Comparison of ENCODE assay signal across 17 cellular contexts in genomic region chr4:108044951-108045686, GRCh38. TPM values are rescaled to one million over a fixed set of nuclear protein-coding genes. Genes with fewer than 3 reads are reported as not detected.
A peak's percentile ranks its signal among the peaks of the same experiment; 100 is the strongest.
DNase-seq lines count a peak whose midpoint lies in the region; ATAC-seq and TF ChIP-seq lines count a peak whose summit lies in the region.
"Had no signal": no experiment of that assay in that cellular context is flagged by ENCODE, and none has a peak within 500 bp of the region (broad histone marks: within the 10 kb centered on the region; RNA-seq: fewer than 3 reads in every experiment).

No MANE protein-coding gene starts in this region.

- no peak for ATAC-seq in activated CD8-positive, alpha-beta T cell treated with anti-CD3 and anti-CD28 coated beads, Interleukin-2, amount 10 ng/mL, durations not matched to agents 7 days and 5 days
- ATAC-seq: effector memory CD8-positive, alpha-beta T cell had no signal

- TF ChIP-seq POLR2A in breast epithelium (IDR thresholded peaks at IDR 0.05) (no peak), stomach (IDR thresholded peaks at IDR 0.05) (no peak), transverse colon (IDR thresholded peaks at IDR 0.05) (no peak)

- H3K27me3 Mint-ChIP-seq in MCF 10A (ENCODE audit: insufficient read depth, unreplicated experiment), result no peaks in the 10 kb centered on the region
- H3K27me3 Mint-ChIP-seq in activated CD8-positive, alpha-beta T cell treated with anti-CD3 and anti-CD28 coated beads, Interleukin-2, amount 10 ng/mL, durations not matched to agents 7 days and 5 days (ENCODE audit: low read depth), result no peaks in the 10 kb centered on the region
- H3K27me3 Mint-ChIP-seq: effector memory CD8-positive, alpha-beta T cell; memory B cell had no signal

- POLR2A ChIA-PET in MCF 10A (lab: Yijun Ruan, JAX), result interaction anchor here (0.6 to 0.7 kb wide), 3 partner anchors 14 to 740 kb away, joined by 3 read pairs; no protein-coding TSS in a partner anchor
- POLR2A ChIA-PET in activated CD8-positive, alpha-beta T cell treated with anti-CD3 and anti-CD28 coated beads, Interleukin-2, amount 10 ng/mL, durations not matched to agents 7 days and 5 days (lab: Charles Lee), result no interaction called here

- CTCF ChIA-PET in MCF 10A (lab: Yijun Ruan, JAX), result interaction anchor here (0.6 to 3.7 kb wide), 7 partner anchors 10 to 527 kb away, joined by 3 to 15 read pairs (median 4); no protein-coding TSS in a partner anchor
- CTCF ChIA-PET in activated CD8-positive, alpha-beta T cell treated with anti-CD3 and anti-CD28 coated beads, Interleukin-2, amount 10 ng/mL, durations not matched to agents 7 days and 5 days (lab: Charles Lee), result interaction anchor here (1.0 to 3.3 kb wide), 3 partner anchors 10 to 14 kb away, joined by 3 to 18 read pairs (median 11); no protein-coding TSS in a partner anchor

- peaks cover 30% of the 10 kb centered on the region for H3K4me1 Mint-ChIP-seq in MCF 10A (ENCODE audit: insufficient read depth, unreplicated experiment)
- H3K4me1 Mint-ChIP-seq in activated CD8-positive, alpha-beta T cell treated with anti-CD3 and anti-CD28 coated beads, Interleukin-2, amount 10 ng/mL, durations not matched to agents 7 days and 5 days (ENCODE audit: low read depth), result peaks cover 54% of the 10 kb centered on the region
- H3K4me1 Mint-ChIP-seq: memory B cell had no signal

- intact Hi-C loops in MCF 10A (cut with micrococcal nuclease) (no loop called here), breast epithelium (cut with DNase I; ENCODE audit: low total_unique reads) (no loop called here), stomach (cut with DNase I; ENCODE audit: low total_unique reads) (no loop called here), transverse colon (cut with DNase I; ENCODE audit: low total_unique reads) (no loop called here)

- 66 to 72% (median 67%) methylated on average over 9 of the region's 9 CpGs for WGBS in stomach, 5 donors
- WGBS in transverse colon (ENCODE audit: low coverage in 1 of 2), 2 donors, result 61 to 64% methylated on average over 9 of the region's 9 CpGs

- H3K9ac ChIP-seq in subcutaneous abdominal adipose tissue (ENCODE audit: low read length in 5 of 5), result no peak overlapping the region

- no peaks in the 10 kb centered on the region for H3K9me3 Mint-ChIP-seq in MCF 10A (ENCODE audit: unreplicated experiment)
- no peaks in the 10 kb centered on the region for H3K9me3 Mint-ChIP-seq in activated CD8-positive, alpha-beta T cell treated with anti-CD3 and anti-CD28 coated beads, Interleukin-2, amount 10 ng/mL, durations not matched to agents 7 days and 5 days (ENCODE audit: insufficient read depth)
- H3K9me3 Mint-ChIP-seq: effector memory CD8-positive, alpha-beta T cell; memory B cell had no signal

- TF ChIP-seq CTCF in MCF 10A (IDR thresholded peaks at IDR 0.05; ENCODE audit: unreplicated experiment), result no peak
- TF ChIP-seq CTCF in breast epithelium (IDR thresholded peaks at IDR 0.05), result no peak
- no peak for TF ChIP-seq CTCF in stomach (IDR thresholded peaks at IDR 0.05)
- TF ChIP-seq CTCF in transverse colon (IDR thresholded peaks at IDR 0.05), result no peak

- H3K27ac ChIP-seq in breast epithelium (no peak overlapping the region), subcutaneous abdominal adipose tissue (ENCODE audit: low read depth, low read length) (peak overlapping the region; percentile 72), stomach (no peak overlapping the region), transverse colon (no peak overlapping the region)
- H3K27ac ChIP-seq: neutrophil had no signal

- H3K4me1 ChIP-seq in breast epithelium, result no peaks in the 10 kb centered on the region
- H3K4me1 ChIP-seq in subcutaneous abdominal adipose tissue (ENCODE audit: control insufficient read depth in 5 of 5, insufficient read depth in 5 of 5, low read length in 5 of 5), result peaks cover 0 to 16% (median 6%) of the 10 kb centered on the region in 5 donors
- peaks cover 0 to 14% (median 5%) of the 10 kb centered on the region in 4 donors for H3K4me1 ChIP-seq in stomach
- H3K4me1 ChIP-seq in transverse colon, result peaks cover 0 to 5% (median 4%) of the 10 kb centered on the region in 4 donors

- H3K9me3 ChIP-seq in breast epithelium (no peaks in the 10 kb centered on the region), subcutaneous abdominal adipose tissue (ENCODE audit: control insufficient read depth in 5 of 5, low read length in 5 of 5) (no peaks in the 10 kb centered on the region), stomach (no peaks in the 10 kb centered on the region), transverse colon (no peaks in the 10 kb centered on the region)
- H3K9me3 ChIP-seq: neutrophil had no signal

- H3K4me3 Mint-ChIP-seq in MCF 10A (ENCODE audit: unreplicated experiment), result peak overlapping the region; percentile 30
- no peak overlapping the region for H3K4me3 Mint-ChIP-seq in activated CD8-positive, alpha-beta T cell treated with anti-CD3 and anti-CD28 coated beads, Interleukin-2, amount 10 ng/mL, durations not matched to agents 7 days and 5 days
- H3K4me3 Mint-ChIP-seq: effector memory CD8-positive, alpha-beta T cell; memory B cell had no signal

- H3K36me3 ChIP-seq in breast epithelium, result no peaks in the 10 kb centered on the region
- H3K36me3 ChIP-seq in subcutaneous abdominal adipose tissue (ENCODE audit: control insufficient read depth in 5 of 5, insufficient read depth in 5 of 5, low read length in 5 of 5), result peaks cover 0 to 4% (median 0%) of the 10 kb centered on the region in 5 donors
- no peaks in the 10 kb centered on the region for H3K36me3 ChIP-seq in stomach
- no peaks in the 10 kb centered on the region for H3K36me3 ChIP-seq in transverse colon
- H3K36me3 ChIP-seq: neutrophil had no signal

- BruUV-seq in MCF 10A (replicated peaks; lab: Mats Ljungman, UMichigan), result no TSS peak

- H3K4me3 ChIP-seq in breast epithelium (no peak overlapping the region), subcutaneous abdominal adipose tissue (ENCODE audit: low read depth in 1 of 5, low read length in 5 of 5) (no peak overlapping the region), stomach (no peak overlapping the region), transverse colon (no peak overlapping the region)
- H3K4me3 ChIP-seq: skin epidermis had no signal

- TF ChIP-seq EP300 in stomach (IDR thresholded peaks at IDR 0.05) (no peak), transverse colon (IDR thresholded peaks at IDR 0.05; ENCODE audit: low read depth) (no peak)

- peak; percentile 64 for DNase-seq in MCF 10A (ENCODE audit: unreplicated experiment)
- DNase-seq in breast epithelium (ENCODE audit: low spot score in 2 of 2), result no peak
- DNase-seq in activated CD8-positive, alpha-beta T cell treated with anti-CD3 and anti-CD28 coated beads, Interleukin-2, amount 10 ng/mL, durations not matched to agents 7 days and 5 days, result no peak
- DNase-seq in kidney tubule cell (ENCODE audit: low spot score), result peak; percentile 33
- DNase-seq in stomach, result no peak
- no peak for DNase-seq in transverse colon
- no peak for DNase-seq in KBM-7
- DNase-seq: activated effector memory CD4-positive, alpha-beta T cell treated with Interleukin-2 at 50 U/mL for 16 hours; AML-193; DMS153; effector memory CD8-positive, alpha-beta T cell; GOT3; NCI-H748 treated with DMSO at 0.1 percent for 48 hours had no signal

- peak overlapping the region; percentile 55 for H3K27ac Mint-ChIP-seq in MCF 10A (ENCODE audit: low read depth, unreplicated experiment)
- peak overlapping the region; percentile 47 for H3K27ac Mint-ChIP-seq in activated CD8-positive, alpha-beta T cell treated with anti-CD3 and anti-CD28 coated beads, Interleukin-2, amount 10 ng/mL, durations not matched to agents 7 days and 5 days
- H3K27ac Mint-ChIP-seq: memory B cell had no signal

- no peaks in the 10 kb centered on the region for H3K27me3 ChIP-seq in breast epithelium
- no peaks in the 10 kb centered on the region for H3K27me3 ChIP-seq in subcutaneous abdominal adipose tissue (ENCODE audit: control insufficient read depth in 5 of 5, insufficient read depth in 4 of 5, low read length in 5 of 5)
- H3K27me3 ChIP-seq in stomach, result no peaks in the 10 kb centered on the region
- H3K27me3 ChIP-seq in transverse colon, result no peaks in the 10 kb centered on the region
- H3K27me3 ChIP-seq: neutrophil had no signal

- in situ Hi-C loops in transverse colon (cut with MboI; ENCODE audit: low pct_ligation_motif_present in 1 of 4, low pct_unique_long_range_greater_than_20kb in 1 of 4, low sequenced_read_pairs in 3 of 4) (loop anchor here in 1 of 4 donors (25.0 kb wide), 1 partner anchor 517 kb away; no protein-coding TSS in a partner anchor), KBM-7 (cut with MboI; ENCODE audit: low pct_unique_long_range_greater_than_20kb, low sequenced_read_pairs) (no loop called here)

- peaks cover 4% of the 10 kb centered on the region for H3K36me3 Mint-ChIP-seq in MCF 10A (ENCODE audit: insufficient read depth, unreplicated experiment)
- H3K36me3 Mint-ChIP-seq in activated CD8-positive, alpha-beta T cell treated with anti-CD3 and anti-CD28 coated beads, Interleukin-2, amount 10 ng/mL, durations not matched to agents 7 days and 5 days (ENCODE audit: low read depth), result peaks cover 50% of the 10 kb centered on the region
- H3K36me3 Mint-ChIP-seq: memory B cell had no signal

RNA-seq across cellular contexts. Expression of gene HADH, which starts 55.4 kb away (rescaled TPM):
- total RNA-seq in MCF 10A (2022) (19.2 and 26.2 TPM in 2 replicates), breast epithelium (100 to 1,000 TPM in 1 of 3 donors, 10 to 100 TPM in 2; 48.8 to 152 (median 77.7) TPM), stomach (100 to 1,000 TPM in 2 of 5 donors, 10 to 100 TPM in 3; 51.6 to 118 (median 64.7) TPM), transverse colon (100 to 1,000 TPM in 3 of 4 donors, 10 to 100 TPM in 1; 47.5 to 135 (median 117) TPM)
- total RNA-seq in activated CD8-positive, alpha-beta T cell treated with anti-CD3 and anti-CD28 coated beads, Interleukin-2, amount 10 ng/mL, durations not matched to agents 7 days and 5 days, result 10 to 100 TPM; 52.8 to 53.7 TPM
- 10 to 100 TPM; 59.6 to 70.3 (median 64.8) TPM for polyA plus RNA-seq in stomach

Comparison
In these comparisons a context has a peak if more than half of its experiments do, and no peak if none do; other contexts are left out.
1. DNase-seq: peak in MCF 10A (single experiment) and kidney tubule cell (single experiment); none in breast epithelium (0 of 2), activated CD8-positive, alpha-beta T cell treated with anti-CD3 and anti-CD28 coated beads, Interleukin-2, amount 10 ng/mL, durations not matched to agents 7 days and 5 days (single experiment), stomach (single experiment), transverse colon (single experiment) and KBM-7 (single experiment).